In the genomic region with DNA sequence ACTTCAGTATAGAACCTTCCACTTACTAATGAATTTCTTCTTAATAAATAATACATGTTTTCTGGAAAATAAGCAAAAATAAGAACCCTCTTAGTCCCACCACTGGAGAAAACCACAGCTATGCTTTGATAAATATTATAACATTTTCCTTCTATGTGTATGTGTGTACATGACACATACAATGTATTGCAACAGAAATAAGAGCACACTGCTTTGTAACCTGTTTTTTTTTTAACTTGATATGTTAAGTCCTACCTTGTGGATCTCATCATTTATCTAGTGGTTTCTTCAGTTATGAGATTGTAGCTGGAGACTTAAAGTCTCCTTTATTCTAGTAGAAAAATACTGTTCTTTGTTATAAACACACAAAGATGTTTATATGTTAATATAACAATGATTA, we compare ENCODE assay signal across 8 cellular contexts. TPM values are rescaled to one million over a fixed set of nuclear protein-coding genes. Genes with fewer than 3 reads are reported as not detected.
A peak's percentile ranks its signal among the peaks of the same experiment; 100 is the strongest.
DNase-seq lines count a peak whose midpoint lies in the region; ATAC-seq, FAIRE-seq and TF ChIP-seq lines count a peak whose summit lies in the region.

No MANE protein-coding gene starts in this region.

- CTCF ChIA-PET in activated CD8-positive, alpha-beta memory T cell treated with anti-CD3 and anti-CD28 coated beads, Interleukin-2, amount 10 ng/mL, durations not matched to agents 7 days and 5 days (lab: Charles Lee): interaction anchor here (0.8 to 1.5 kb wide), 5 partner anchors 12 to 701 kb away, joined by 3 to 4 read pairs (median 3); partner anchors contain the start of genes HIBCH and INPP1

- no peak overlapping the region for H3K9ac ChIP-seq in kidney (ENCODE audit: low read length in 2 of 2)

- H3K36me3 ChIP-seq in kidney (ENCODE audit: control insufficient read depth in 1 of 2, insufficient read depth in 2 of 2, low read length in 2 of 2): peaks cover 0 to 7% of the 10 kb centered on the region in 2 donors

- peaks cover 4 to 8% of the 10 kb centered on the region in 2 donors for H3K4me1 ChIP-seq in kidney (ENCODE audit: control insufficient read depth in 1 of 2, insufficient read depth in 1 of 2, low read depth in 1 of 2, low read length in 2 of 2)

- H3K27ac Mint-ChIP-seq in activated CD8-positive, alpha-beta memory T cell treated with anti-CD3 and anti-CD28 coated beads, Interleukin-2, amount 10 ng/mL, durations not matched to agents 7 days and 5 days: no peak overlapping the region
- no peak overlapping the region for H3K27ac Mint-ChIP-seq in activated T-helper 1 cell treated with anti-CD3 and anti-CD28 coated beads, Interleukin-12 subunit alpha, Interleukin-12 subunit beta, Interleukin-2, Interleukin-4 antibody, amounts not matched to agents 30 ng/mL and 10 ng/mL and 1 ng/mL, durations not matched to agents 14 hours and 24 hours and 36 hours

- peaks cover 23% of the 10 kb centered on the region for H3K4me1 Mint-ChIP-seq in activated CD8-positive, alpha-beta memory T cell treated with anti-CD3 and anti-CD28 coated beads, Interleukin-2, amount 10 ng/mL, durations not matched to agents 7 days and 5 days
- peaks cover 30% of the 10 kb centered on the region for H3K4me1 Mint-ChIP-seq in activated T-helper 1 cell treated with anti-CD3 and anti-CD28 coated beads, Interleukin-12 subunit alpha, Interleukin-12 subunit beta, Interleukin-2, Interleukin-4 antibody, amounts not matched to agents 30 ng/mL and 10 ng/mL and 1 ng/mL, durations not matched to agents 14 hours and 24 hours and 36 hours (ENCODE audit: low read depth)

- no peaks in the 10 kb centered on the region for H3K9me3 ChIP-seq in kidney (ENCODE audit: control insufficient read depth in 1 of 2, low read length in 2 of 2)

- H3K27ac ChIP-seq in kidney (ENCODE audit: low read depth in 2 of 2, low read length in 2 of 2) (no peak overlapping the region), temporal lobe (ENCODE audit: low read depth, low read length) (peak overlapping the region; percentile 86)

- FAIRE-seq in kidney (lab: Jason Lieb, UNC) (peak; percentile 27), GM12892 (lab: Jason Lieb, UNC) (no peak)

- H3K4me3 ChIP-seq in kidney (ENCODE audit: low read length in 2 of 2): no peak overlapping the region

- no peak for DNase-seq in activated CD8-positive, alpha-beta memory T cell treated with anti-CD3 and anti-CD28 coated beads, Interleukin-2, amount 10 ng/mL, durations not matched to agents 7 days and 5 days
- no peak for DNase-seq in activated CD8-positive, alpha-beta memory T cell treated with anti-CD3 and anti-CD28 coated beads for 24 hours
- DNase-seq in activated T-helper 1 cell treated with anti-CD3 and anti-CD28 coated beads, Interleukin-12 subunit alpha, Interleukin-12 subunit beta, Interleukin-2, Interleukin-4 antibody, amounts not matched to agents 30 ng/mL and 10 ng/mL and 1 ng/mL, durations not matched to agents 14 hours and 24 hours and 36 hours (ENCODE audit: low spot score): no peak
- DNase-seq in kidney: no peak
- no peak for DNase-seq in GM12892 (ENCODE audit: insufficient read length)

- peaks cover 7% of the 10 kb centered on the region for H3K36me3 Mint-ChIP-seq in activated CD8-positive, alpha-beta memory T cell treated with anti-CD3 and anti-CD28 coated beads, Interleukin-2, amount 10 ng/mL, durations not matched to agents 7 days and 5 days
- peaks cover 4% of the 10 kb centered on the region for H3K36me3 Mint-ChIP-seq in activated T-helper 1 cell treated with anti-CD3 and anti-CD28 coated beads, Interleukin-12 subunit alpha, Interleukin-12 subunit beta, Interleukin-2, Interleukin-4 antibody, amounts not matched to agents 30 ng/mL and 10 ng/mL and 1 ng/mL, durations not matched to agents 14 hours and 24 hours and 36 hours (ENCODE audit: low read depth)

- TF ChIP-seq CTCF in kidney (IDR thresholded peaks at IDR 0.05; ENCODE audit: borderline replicate concordance, extremely low read depth, insufficient read depth): no peak

- ATAC-seq in activated CD8-positive, alpha-beta memory T cell treated with anti-CD3 and anti-CD28 coated beads, Interleukin-2, amount 10 ng/mL, durations not matched to agents 7 days and 5 days: no peak
- ATAC-seq in HG02852 (IDR thresholded peaks at IDR 0.05; ENCODE audit: unreplicated experiment) (no peak), GM19395 (IDR thresholded peaks at IDR 0.05; ENCODE audit: unreplicated experiment) (no peak)

- intact Hi-C loops in activated T-helper 1 cell treated with anti-CD3 and anti-CD28 coated beads, Interleukin-12 subunit alpha, Interleukin-12 subunit beta, Interleukin-2, Interleukin-4 antibody, amounts not matched to agents 30 ng/mL and 10 ng/mL and 1 ng/mL, durations not matched to agents 14 hours and 24 hours and 36 hours (cut with micrococcal nuclease): loop anchor here (1.0 to 5.0 kb wide), 2 partner anchors 17 to 43 kb away; partner anchors contain the start of genes HIBCH and INPP1
- intact Hi-C loops in kidney (cut with DNase I): no loop called here

- TF ChIP-seq POLR2A in GM12892 (IDR thresholded peaks at IDR 0.05; ENCODE audit: low read depth, low read length): no peak

- H3K4me3 Mint-ChIP-seq in activated CD8-positive, alpha-beta memory T cell treated with anti-CD3 and anti-CD28 coated beads, Interleukin-2, amount 10 ng/mL, durations not matched to agents 7 days and 5 days: peak overlapping the region; percentile 88
- peak overlapping the region; percentile 81 for H3K4me3 Mint-ChIP-seq in activated T-helper 1 cell treated with anti-CD3 and anti-CD28 coated beads, Interleukin-12 subunit alpha, Interleukin-12 subunit beta, Interleukin-2, Interleukin-4 antibody, amounts not matched to agents 30 ng/mL and 10 ng/mL and 1 ng/mL, durations not matched to agents 14 hours and 24 hours and 36 hours

- H3K9me3 Mint-ChIP-seq in activated CD8-positive, alpha-beta memory T cell treated with anti-CD3 and anti-CD28 coated beads, Interleukin-2, amount 10 ng/mL, durations not matched to agents 7 days and 5 days (ENCODE audit: low read depth): no peaks in the 10 kb centered on the region
- H3K9me3 Mint-ChIP-seq in activated T-helper 1 cell treated with anti-CD3 and anti-CD28 coated beads, Interleukin-12 subunit alpha, Interleukin-12 subunit beta, Interleukin-2, Interleukin-4 antibody, amounts not matched to agents 30 ng/mL and 10 ng/mL and 1 ng/mL, durations not matched to agents 14 hours and 24 hours and 36 hours: no peaks in the 10 kb centered on the region

- no peaks in the 10 kb centered on the region for H3K27me3 Mint-ChIP-seq in activated CD8-positive, alpha-beta memory T cell treated with anti-CD3 and anti-CD28 coated beads, Interleukin-2, amount 10 ng/mL, durations not matched to agents 7 days and 5 days
- no peaks in the 10 kb centered on the region for H3K27me3 Mint-ChIP-seq in activated T-helper 1 cell treated with anti-CD3 and anti-CD28 coated beads, Interleukin-12 subunit alpha, Interleukin-12 subunit beta, Interleukin-2, Interleukin-4 antibody, amounts not matched to agents 30 ng/mL and 10 ng/mL and 1 ng/mL, durations not matched to agents 14 hours and 24 hours and 36 hours (ENCODE audit: insufficient read depth)

RNA-seq across cellular contexts. Expression of gene INPP1, which starts 17.2 kb away (rescaled TPM):
- total RNA-seq in activated CD8-positive, alpha-beta memory T cell treated with anti-CD3 and anti-CD28 coated beads, Interleukin-2, amount 10 ng/mL, durations not matched to agents 7 days and 5 days: 10 to 100 TPM; 13.7 to 18.9 TPM
- total RNA-seq in activated T-helper 1 cell treated with anti-CD3 and anti-CD28 coated beads, Interleukin-12 subunit alpha, Interleukin-12 subunit beta, Interleukin-2, Interleukin-4 antibody, amounts not matched to agents 30 ng/mL and 10 ng/mL and 1 ng/mL, durations not matched to agents 14 hours and 24 hours and 36 hours: 7.7 and 9.8 TPM in 2 replicates
- total RNA-seq in kidney (27.2 TPM), temporal lobe (16.5 TPM)
- polyA plus RNA-seq in kidney (ENCODE audit: insufficient read depth, low read depth, low replicate concordance): 15.1 TPM
- polyA plus RNA-seq in GM12892 (2012; ENCODE audit: missing spikeins): 10.7 TPM

RNA-seq across cellular contexts. Expression of gene HIBCH, which starts 40.9 kb away (rescaled TPM):
- 10 to 100 TPM; 17.2 to 18.7 TPM for total RNA-seq in activated CD8-positive, alpha-beta memory T cell treated with anti-CD3 and anti-CD28 coated beads, Interleukin-2, amount 10 ng/mL, durations not matched to agents 7 days and 5 days
- 24.6 and 27.1 TPM in 2 replicates for total RNA-seq in activated T-helper 1 cell treated with anti-CD3 and anti-CD28 coated beads, Interleukin-12 subunit alpha, Interleukin-12 subunit beta, Interleukin-2, Interleukin-4 antibody, amounts not matched to agents 30 ng/mL and 10 ng/mL and 1 ng/mL, durations not matched to agents 14 hours and 24 hours and 36 hours
- 35.7 TPM for total RNA-seq in kidney
- 115 TPM for polyA plus RNA-seq in kidney (ENCODE audit: insufficient read depth, low read depth, low replicate concordance)
- total RNA-seq in temporal lobe: 18.9 TPM
- 26.6 TPM for polyA plus RNA-seq in GM12892 (2012; ENCODE audit: missing spikeins)

RNA-seq across cellular contexts. Expression of gene MFSD6, which starts 47.6 kb away (rescaled TPM):
- total RNA-seq in activated CD8-positive, alpha-beta memory T cell treated with anti-CD3 and anti-CD28 coated beads, Interleukin-2, amount 10 ng/mL, durations not matched to agents 7 days and 5 days: 10 to 100 TPM; 53.1 to 56.4 TPM
- 45.8 and 46.8 TPM in 2 replicates for total RNA-seq in activated T-helper 1 cell treated with anti-CD3 and anti-CD28 coated beads, Interleukin-12 subunit alpha, Interleukin-12 subunit beta, Interleukin-2, Interleukin-4 antibody, amounts not matched to agents 30 ng/mL and 10 ng/mL and 1 ng/mL, durations not matched to agents 14 hours and 24 hours and 36 hours
- total RNA-seq in kidney (33.9 TPM), temporal lobe (33.4 TPM)
- polyA plus RNA-seq in kidney (ENCODE audit: insufficient read depth, low read depth, low replicate concordance): 12.3 TPM
- polyA plus RNA-seq in GM12892 (2012; ENCODE audit: missing spikeins): 15.7 TPM
